11 cellular contexts compared by ENCODE assay signal in genomic region chr21:44301961-44302406, GRCh38. TPM values are rescaled to one million over a fixed set of nuclear protein-coding genes. Genes with fewer than 3 reads are reported as not detected.
DNase-seq lines count a peak whose midpoint lies in the region; ATAC-seq, FAIRE-seq and TF ChIP-seq lines count a peak whose summit lies in the region.
"Had no signal": no experiment of that assay in that cellular context is flagged by ENCODE, and none has a peak within 500 bp of the region (broad histone marks: within the 10 kb centered on the region; RNA-seq: fewer than 3 reads in every experiment).

No MANE protein-coding gene starts in this region.

- no peaks in the 10 kb centered on the region for H3K9me3 ChIP-seq in kidney (ENCODE audit: control insufficient read depth in 1 of 2, low read length in 2 of 2)
- no peaks in the 10 kb centered on the region for H3K9me3 ChIP-seq in tibial nerve

- TF ChIP-seq CTCF in kidney (IDR thresholded peaks at IDR 0.05; ENCODE audit: borderline replicate concordance, extremely low read depth, insufficient read depth) (peak; percentile 29), tibial nerve (IDR thresholded peaks at IDR 0.05) (no peak), foreskin keratinocyte (conservative IDR thresholded peaks at IDR 0.05) (no peak)

- no peak for TF ChIP-seq POLR2A in tibial nerve (IDR thresholded peaks at IDR 0.05)

- peak overlapping the region; percentile 81 for H3K4me3 Mint-ChIP-seq in activated naive CD4-positive, alpha-beta T cell treated with anti-CD3 and anti-CD28 coated beads, Interleukin-2, amount 10 ng/mL, durations not matched to agents 7 days and 5 days

- no peak for TF ChIP-seq EP300 in tibial nerve (IDR thresholded peaks at IDR 0.05)

- H3K36me3 Mint-ChIP-seq in activated naive CD4-positive, alpha-beta T cell treated with anti-CD3 and anti-CD28 coated beads, Interleukin-2, amount 10 ng/mL, durations not matched to agents 7 days and 5 days: peaks cover 8% of the 10 kb centered on the region
- H3K36me3 Mint-ChIP-seq in activated naive CD4-positive, alpha-beta T cell treated with anti-CD3 and anti-CD28 coated beads, Interleukin-2, amount 50 U/mL, for 72 hours: no peaks in the 10 kb centered on the region

- H3K4me1 ChIP-seq in kidney (ENCODE audit: control insufficient read depth in 1 of 2, insufficient read depth in 1 of 2, low read depth in 1 of 2, low read length in 2 of 2): peaks cover 27 to 57% of the 10 kb centered on the region in 2 donors
- H3K4me1 ChIP-seq in tibial nerve: peaks cover 0 to 88% (median 69%) of the 10 kb centered on the region in 4 donors
- no peaks in the 10 kb centered on the region for H3K4me1 ChIP-seq in foreskin keratinocyte

- FAIRE-seq in kidney (lab: Jason Lieb, UNC): no peak

- DNase-seq in activated naive CD4-positive, alpha-beta T cell treated with anti-CD3 and anti-CD28 coated beads, Interleukin-2, amount 10 ng/mL, durations not matched to agents 7 days and 5 days: no peak
- no peak for DNase-seq in activated naive CD4-positive, alpha-beta T cell treated with anti-CD3 and anti-CD28 coated beads, Interleukin-2, amount 50 U/mL, for 72 hours (ENCODE audit: low spot score in 2 of 2)
- DNase-seq in SHP77 treated with DMSO at 0.1 percent for 48 hours (lab: John Stamatoyannopoulos, UW): peak; percentile 30
- no peak for DNase-seq in kidney
- DNase-seq in tibial nerve (ENCODE audit: low spot score in 2 of 2): no peak
- no peak for DNase-seq in foreskin keratinocyte
- DNase-seq in SK-N-DZ (ENCODE audit: low spot score): no peak
- DNase-seq: foreskin fibroblast; stimulated activated naive CD4-positive, alpha-beta T cell treated with Interleukin-2 at 50 U/mL for 16 hours had no signal

- H3K9ac ChIP-seq in kidney (ENCODE audit: low read length in 2 of 2): peak overlapping the region; percentile 13 to 81
- H3K9ac ChIP-seq: parathyroid adenoma had no signal

- H3K9me3 Mint-ChIP-seq in activated naive CD4-positive, alpha-beta T cell treated with anti-CD3 and anti-CD28 coated beads, Interleukin-2, amount 10 ng/mL, durations not matched to agents 7 days and 5 days: no peaks in the 10 kb centered on the region
- H3K9me3 Mint-ChIP-seq in activated naive CD4-positive, alpha-beta T cell treated with anti-CD3 and anti-CD28 coated beads, Interleukin-2, amount 50 U/mL, for 72 hours: no peaks in the 10 kb centered on the region

- peak overlapping the region; percentile 45 for H3K27ac Mint-ChIP-seq in activated naive CD4-positive, alpha-beta T cell treated with anti-CD3 and anti-CD28 coated beads, Interleukin-2, amount 10 ng/mL, durations not matched to agents 7 days and 5 days
- H3K27ac Mint-ChIP-seq in activated naive CD4-positive, alpha-beta T cell treated with anti-CD3 and anti-CD28 coated beads, Interleukin-2, amount 50 U/mL, for 72 hours: peak overlapping the region in 1 of 2 donors; percentile 53

- intact Hi-C loops in kidney (cut with DNase I): no loop called here

- H3K4me1 Mint-ChIP-seq in activated naive CD4-positive, alpha-beta T cell treated with anti-CD3 and anti-CD28 coated beads, Interleukin-2, amount 10 ng/mL, durations not matched to agents 7 days and 5 days: peaks cover 62% of the 10 kb centered on the region

- CTCF ChIA-PET in activated naive CD4-positive, alpha-beta T cell treated with anti-CD3 and anti-CD28 coated beads, Interleukin-2, amount 10 ng/mL, durations not matched to agents 7 days and 5 days (lab: Charles Lee): no interaction called here

- H3K4me3 ChIP-seq in kidney (ENCODE audit: low read length in 2 of 2): peak overlapping the region in 1 of 2 donors; percentile 77
- no peak overlapping the region for H3K4me3 ChIP-seq in tibial nerve

- 62 to 71% methylated on average over 4 to 5 of the region's 9 CpGs for WGBS in tibial nerve, 2 donors

- no peaks in the 10 kb centered on the region for H3K27me3 Mint-ChIP-seq in activated naive CD4-positive, alpha-beta T cell treated with anti-CD3 and anti-CD28 coated beads, Interleukin-2, amount 10 ng/mL, durations not matched to agents 7 days and 5 days

- H3K27me3 ChIP-seq in tibial nerve (no peaks in the 10 kb centered on the region), foreskin keratinocyte (no peaks in the 10 kb centered on the region)

- H3K36me3 ChIP-seq in kidney (ENCODE audit: control insufficient read depth in 1 of 2, insufficient read depth in 2 of 2, low read length in 2 of 2): peaks cover 0 to under 1% of the 10 kb centered on the region in 2 donors
- no peaks in the 10 kb centered on the region for H3K36me3 ChIP-seq in tibial nerve

- H3K27ac ChIP-seq in kidney (ENCODE audit: low read depth in 2 of 2, low read length in 2 of 2): peak overlapping the region; percentile 72 to 96
- H3K27ac ChIP-seq in tibial nerve: peak overlapping the region; percentile 12 to 98 (median 94)
- no peak overlapping the region for H3K27ac ChIP-seq in foreskin keratinocyte
- H3K27ac ChIP-seq: parathyroid adenoma had no signal

- no peak for ATAC-seq in activated naive CD4-positive, alpha-beta T cell treated with anti-CD3 and anti-CD28 coated beads, Interleukin-2, amount 50 U/mL, for 72 hours
- ATAC-seq in foreskin keratinocyte: no peak
- no peak for ATAC-seq in GM18867 (IDR thresholded peaks at IDR 0.05; ENCODE audit: unreplicated experiment)

RNA-seq across cellular contexts. Expression of gene PFKL, which starts 2.1 kb away (rescaled TPM):
- 100 to 1,000 TPM in 1 of 2 donors, 10 to 100 TPM in 1; 88.8 to 223 TPM for total RNA-seq in activated naive CD4-positive, alpha-beta T cell treated with anti-CD3 and anti-CD28 coated beads, Interleukin-2, amount 50 U/mL, for 72 hours
- total RNA-seq in kidney: 197 TPM
- polyA plus RNA-seq in kidney (ENCODE audit: insufficient read depth, low read depth, low replicate concordance): 155 TPM
- 100 to 1,000 TPM in 3 of 4 donors, 10 to 100 TPM in 1; 94.6 to 155 (median 141) TPM for total RNA-seq in tibial nerve
- total RNA-seq in foreskin keratinocyte: 93.8 and 104 TPM in 2 replicates
- polyA plus RNA-seq in foreskin keratinocyte: 91.0 and 98.3 TPM in 2 replicates
- polyA plus RNA-seq in SK-N-DZ (2014; cell fraction: cytosol; rRNA removed): 40.2 and 42.5 TPM in 2 replicates
- 86.9 and 91.8 TPM in 2 replicates for polyA plus RNA-seq in SK-N-DZ (2014; cell fraction: nucleus; rRNA removed)

RNA-seq across cellular contexts. Expression of gene AIRE, which starts 16.3 kb away (rescaled TPM):
- total RNA-seq in activated naive CD4-positive, alpha-beta T cell treated with anti-CD3 and anti-CD28 coated beads, Interleukin-2, amount 50 U/mL, for 72 hours: not detected
- total RNA-seq in kidney (0.25 TPM), tibial nerve (under 1 TPM in 1 of 4 donors, not detected in 3; 0.30 TPM), foreskin keratinocyte (not detected in 2 replicates)
- polyA plus RNA-seq in kidney (ENCODE audit: insufficient read depth, low read depth, low replicate concordance) (0.09 TPM), foreskin keratinocyte (not detected in 2 replicates)
- not detected in 2 replicates for polyA plus RNA-seq in SK-N-DZ (2014; cell fraction: cytosol; rRNA removed)
- polyA plus RNA-seq in SK-N-DZ (2014; cell fraction: nucleus; rRNA removed): 0.16 and 0.37 TPM in 2 replicates

RNA-seq across cellular contexts. Expression of gene CFAP410, which starts 37.2 kb away (rescaled TPM):
- 10 to 100 TPM; 16.5 to 17.3 TPM for total RNA-seq in activated naive CD4-positive, alpha-beta T cell treated with anti-CD3 and anti-CD28 coated beads, Interleukin-2, amount 50 U/mL, for 72 hours
- total RNA-seq in kidney (23.3 TPM), tibial nerve (10 to 100 TPM; 38.0 to 69.8 (median 61.2) TPM), foreskin keratinocyte (6.6 and 8.1 TPM in 2 replicates)
- polyA plus RNA-seq in kidney (ENCODE audit: insufficient read depth, low read depth, low replicate concordance) (45.3 TPM), foreskin keratinocyte (9.3 and 11.5 TPM in 2 replicates)
- 15.8 and 18.8 TPM in 2 replicates for polyA plus RNA-seq in SK-N-DZ (2014; cell fraction: cytosol; rRNA removed)
- 22.7 and 35.3 TPM in 2 replicates for polyA plus RNA-seq in SK-N-DZ (2014; cell fraction: nucleus; rRNA removed)

RNA-seq across cellular contexts. Expression of gene DNMT3L, which starts 40.3 kb away (rescaled TPM):
- not detected for total RNA-seq in activated naive CD4-positive, alpha-beta T cell treated with anti-CD3 and anti-CD28 coated beads, Interleukin-2, amount 50 U/mL, for 72 hours
- total RNA-seq in kidney: not detected
- 0.47 TPM for polyA plus RNA-seq in kidney (ENCODE audit: insufficient read depth, low read depth, low replicate concordance)
- total RNA-seq in tibial nerve: not detected
- total RNA-seq in foreskin keratinocyte: not detected in 2 replicates
- not detected in 2 replicates for polyA plus RNA-seq in foreskin keratinocyte
- polyA plus RNA-seq in SK-N-DZ (2014; cell fraction: cytosol; rRNA removed): not detected in 2 replicates
- polyA plus RNA-seq in SK-N-DZ (2014; cell fraction: nucleus; rRNA removed): not detected in 2 replicates

RNA-seq across cellular contexts. Expression of gene TRPM2, which starts 51.4 kb away (rescaled TPM):
- total RNA-seq in activated naive CD4-positive, alpha-beta T cell treated with anti-CD3 and anti-CD28 coated beads, Interleukin-2, amount 50 U/mL, for 72 hours: 10 to 100 TPM in 1 of 2 donors, 1 to 10 TPM in 1; 8.5 to 16.3 TPM
- total RNA-seq in kidney (11.5 TPM), tibial nerve (10 to 100 TPM in 1 of 4 donors, 1 to 10 TPM in 3; 4.9 to 10.3 (median 7.8) TPM), foreskin keratinocyte (1.1 and 2.5 TPM in 2 replicates)
- polyA plus RNA-seq in kidney (ENCODE audit: insufficient read depth, low read depth, low replicate concordance) (2.0 TPM), foreskin keratinocyte (1.5 and 3.4 TPM in 2 replicates)
- polyA plus RNA-seq in SK-N-DZ (2014; cell fraction: cytosol; rRNA removed): 2.5 and 2.7 TPM in 2 replicates
- polyA plus RNA-seq in SK-N-DZ (2014; cell fraction: nucleus; rRNA removed): 0.35 and 4.2 TPM in 2 replicates
